Comparison of ENCODE assay signal across 8 cellular contexts in the genomic region with DNA sequence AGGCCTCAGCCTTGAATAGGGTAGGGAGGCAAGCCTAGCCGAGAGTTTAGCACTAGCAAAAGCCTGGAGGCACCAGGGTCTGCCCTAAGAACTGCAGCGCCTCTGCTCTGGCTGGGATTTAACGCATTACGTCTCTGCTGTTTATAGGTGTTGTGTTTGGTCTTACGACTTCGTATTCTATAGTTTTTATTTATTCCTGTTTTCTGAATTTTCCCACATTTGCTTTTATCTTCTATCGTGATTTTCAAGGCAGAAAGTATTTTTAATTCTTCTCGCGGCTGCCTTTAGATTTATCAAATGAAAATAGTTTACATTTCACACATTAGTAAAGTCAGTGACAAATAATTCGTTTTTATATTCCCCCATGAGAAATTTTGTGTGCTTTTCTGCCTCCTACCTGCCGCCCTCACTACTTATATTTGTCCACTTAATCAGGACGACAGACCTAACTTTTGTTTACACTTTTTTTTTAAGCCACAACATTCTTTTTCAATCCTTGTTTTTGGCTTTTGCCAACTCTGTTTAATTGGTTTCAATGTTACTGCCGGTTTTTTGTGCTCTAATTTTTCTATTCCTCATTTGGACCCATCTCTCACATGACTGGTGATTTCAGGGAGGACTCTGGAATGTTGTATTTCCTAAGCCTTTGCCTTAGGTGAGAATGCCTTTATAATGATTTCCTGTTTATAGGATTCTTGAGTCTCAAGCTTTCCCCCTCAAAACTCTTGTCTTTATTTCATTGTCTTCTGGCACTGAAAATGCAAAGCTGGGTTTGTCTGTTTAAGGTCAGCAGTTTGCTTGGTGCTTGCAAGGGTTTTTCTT. TPM values are rescaled to one million over a fixed set of nuclear protein-coding genes. Genes with fewer than 3 reads are reported as not detected.
DNase-seq lines count a peak whose midpoint lies in the region; ATAC-seq and TF ChIP-seq lines count a peak whose summit lies in the region.

No MANE protein-coding gene starts in this region.

- no peaks in the 10 kb centered on the region for H3K9me3 Mint-ChIP-seq in nephron

- H3K4me1 Mint-ChIP-seq in nephron: peaks cover 14% of the 10 kb centered on the region

- no peak for TF ChIP-seq CTCF in nephron (IDR thresholded peaks at IDR 0.05; ENCODE audit: unreplicated experiment in 3 of 3)

- peak; percentile 49 for DNase-seq in DMS153 treated with DMSO at 0.1 percent for 48 hours (lab: John Stamatoyannopoulos, UW; ENCODE audit: unreplicated experiment)
- DNase-seq in NCI-H69 (lab: John Stamatoyannopoulos, UW): peak; percentile 66
- DNase-seq in dermis blood vessel endothelial cell: peak; percentile 35
- DNase-seq in activated CD8-positive, alpha-beta memory T cell treated with anti-CD3 and anti-CD28 coated beads for 24 hours: no peak
- DNase-seq in ecto neural progenitor cell (ENCODE audit: low spot score): no peak
- DNase-seq in posterior vena cava (ENCODE audit: low spot score): no peak

- peaks cover 35% of the 10 kb centered on the region for H3K27me3 Mint-ChIP-seq in nephron (ENCODE audit: low read depth)

- peak overlapping the region; percentile 10 to 92 (median 83) for H3K27ac Mint-ChIP-seq in nephron

- ATAC-seq in GM18517 (IDR thresholded peaks at IDR 0.05; ENCODE audit: unreplicated experiment): no peak

- H3K4me3 Mint-ChIP-seq in nephron: peak overlapping the region; percentile 95 to 98 (median 96)

- intact Hi-C loops in posterior vena cava (cut with DNase I): no loop called here

- no peaks in the 10 kb centered on the region for H3K36me3 Mint-ChIP-seq in nephron (ENCODE audit: low read depth)

RNA-seq across cellular contexts. Expression of gene LZTS3, which starts 1.3 kb away (rescaled TPM):
- total RNA-seq in dermis blood vessel endothelial cell (6.1 and 8.2 TPM in 2 replicates), posterior vena cava (1 to 10 TPM; 4.2 to 8.0 TPM)

RNA-seq across cellular contexts. Expression of gene FASTKD5, which starts 15.0 kb away (rescaled TPM):
- 20.4 and 23.7 TPM in 2 replicates for total RNA-seq in dermis blood vessel endothelial cell
- 10 to 100 TPM in 1 of 2 donors, 1 to 10 TPM in 1; 9.2 to 10.6 TPM for total RNA-seq in posterior vena cava

RNA-seq across cellular contexts. Expression of gene UBOX5, which starts 15.0 kb away (rescaled TPM):
- total RNA-seq in dermis blood vessel endothelial cell: 2.7 and 3.8 TPM in 2 replicates
- total RNA-seq in posterior vena cava: 1 to 10 TPM; 5.2 to 6.2 TPM

RNA-seq across cellular contexts. Expression of gene DDRGK1, which starts 29.8 kb away (rescaled TPM):
- total RNA-seq in dermis blood vessel endothelial cell (41.0 and 53.1 TPM in 2 replicates), posterior vena cava (10 to 100 TPM; 38.3 to 38.6 TPM)

RNA-seq across cellular contexts. Expression of gene ITPA, which starts 34.6 kb away (rescaled TPM):
- total RNA-seq in dermis blood vessel endothelial cell (33.6 and 36.6 TPM in 2 replicates), posterior vena cava (10 to 100 TPM; 31.1 to 33.7 TPM)

Comparison
In these comparisons a context has a peak if more than half of its experiments do, and no peak if none do; other contexts are left out.
1. DNase-seq: peak in DMS153 treated with DMSO at 0.1 percent for 48 hours (single experiment), NCI-H69 (single experiment) and dermis blood vessel endothelial cell (single experiment); none in activated CD8-positive, alpha-beta memory T cell treated with anti-CD3 and anti-CD28 coated beads for 24 hours (single experiment), ecto neural progenitor cell (single experiment) and posterior vena cava (single experiment).